24 cellular contexts compared by ENCODE assay signal in the genomic region with DNA sequence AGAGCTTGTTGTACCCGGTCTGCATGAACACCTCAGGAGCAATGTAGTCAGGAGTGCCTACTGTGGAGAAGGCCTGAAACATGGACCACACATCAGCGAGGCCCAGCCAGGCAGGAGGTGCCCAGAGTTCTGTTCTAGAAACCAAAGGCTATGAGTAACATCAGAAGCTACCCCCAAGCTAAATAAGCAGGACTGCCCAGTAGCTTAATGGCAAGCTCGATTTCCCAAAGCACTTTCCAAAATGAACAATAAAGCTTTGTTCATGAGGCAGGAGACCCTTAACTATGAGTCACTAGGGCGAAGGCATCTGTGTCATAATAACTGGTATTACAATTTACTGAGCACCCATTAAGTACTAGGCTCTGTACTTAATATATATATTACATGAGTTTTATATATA. TPM values are rescaled to one million over a fixed set of nuclear protein-coding genes. Genes with fewer than 3 reads are reported as not detected.
"Had no signal": no experiment of that assay in that cellular context is flagged by ENCODE, and none has a peak within 500 bp of the region (broad histone marks: within the 10 kb centered on the region; RNA-seq: fewer than 3 reads in every experiment).

No MANE protein-coding gene starts in this region.

- H3K4me1 ChIP-seq: left lung had no signal

- DNase-seq: activated CD4-positive, alpha-beta T cell treated with anti-CD3 and anti-CD28 coated beads for 4 hours; activated CD4-positive, alpha-beta T cell treated with anti-CD3 and anti-CD28 coated beads, Interleukin-2, amount 50 U/mL, for 48 hours; activated CD4-positive, CD25-positive, alpha-beta regulatory T cell; activated gamma-delta T cell treated with Interleukin-2 at 50 U/mL for 16 hours; activated naive CD8-positive, alpha-beta T cell treated with anti-CD3 and anti-CD28 coated beads for 36 hours; amniotic stem cell; cortex of kidney; left lung; midbrain; spleen; stimulated activated CD4-positive, alpha-beta T cell treated with anti-CD3 and anti-CD28 coated beads, Interleukin-4, amount 100 ng/mL, for 24 hours; stimulated activated naive CD4-positive, alpha-beta T cell treated with Interleukin-2 at 50 U/mL for 16 hours; T1000 had no signal

- H3K27ac Mint-ChIP-seq: progenitor cell of endocrine pancreas; T-helper 1 cell treated with Interleukin-12 subunit alpha and Interleukin-12 subunit beta and Interleukin-4 antibody, amounts not matched to agents 30 μg/mL and 1 μg/mL, for 36 hours; type B pancreatic cell had no signal

- H3K4me3 Mint-ChIP-seq: activated naive CD8-positive, alpha-beta T cell treated with anti-CD3 and anti-CD28 coated beads for 36 hours; natural killer cell treated with Interleukin-12 subunit alpha and Interleukin-12 subunit beta and Interleukin-15 and Interleukin-18, amount 100 ng/mL, for 72 hours; T-helper 1 cell treated with Interleukin-12 subunit alpha and Interleukin-12 subunit beta and Interleukin-4 antibody, amounts not matched to agents 30 μg/mL and 1 μg/mL, for 36 hours; type B pancreatic cell had no signal

- H3K9me3 ChIP-seq: left lung, spleen, thoracic aorta had no signal

- H3K27me3 ChIP-seq: cardiac muscle cell, left lung, spleen had no signal

- H3K9me3 Mint-ChIP-seq: activated naive CD8-positive, alpha-beta T cell treated with anti-CD3 and anti-CD28 coated beads for 36 hours; natural killer cell treated with Interleukin-12 subunit alpha and Interleukin-12 subunit beta and Interleukin-15 and Interleukin-18, amount 100 ng/mL, for 72 hours; T-helper 1 cell treated with Interleukin-12 subunit alpha and Interleukin-12 subunit beta and Interleukin-4 antibody, amounts not matched to agents 30 μg/mL and 1 μg/mL, for 36 hours; type B pancreatic cell had no signal

- H3K27me3 Mint-ChIP-seq: activated naive CD8-positive, alpha-beta T cell treated with anti-CD3 and anti-CD28 coated beads for 36 hours; natural killer cell treated with Interleukin-12 subunit alpha and Interleukin-12 subunit beta and Interleukin-15 and Interleukin-18, amount 100 ng/mL, for 72 hours; progenitor cell of endocrine pancreas; type B pancreatic cell had no signal

- ATAC-seq: left lung; natural killer cell treated with Interleukin-12 subunit alpha and Interleukin-12 subunit beta and Interleukin-15 and Interleukin-18, amount 100 ng/mL, for 72 hours had no signal

- H3K4me3 ChIP-seq: cardiac muscle cell, left lung, spleen, thoracic aorta had no signal

- H3K27ac ChIP-seq: cardiac muscle cell, epithelial cell of prostate, left lung, spleen, thoracic aorta had no signal

RNA-seq across cellular contexts. Expression of a gene that starts 57.3 kb away (rescaled TPM):
- total RNA-seq: cardiac muscle cell, cerebellum, glomerular endothelial cell, kidney epithelial cell, left lung, osteocyte, progenitor cell of endocrine pancreas, thoracic aorta had no signal
- polyA plus RNA-seq: spleen had no signal
